ENCODE assay signal across 1 cellular context in the genomic region with DNA sequence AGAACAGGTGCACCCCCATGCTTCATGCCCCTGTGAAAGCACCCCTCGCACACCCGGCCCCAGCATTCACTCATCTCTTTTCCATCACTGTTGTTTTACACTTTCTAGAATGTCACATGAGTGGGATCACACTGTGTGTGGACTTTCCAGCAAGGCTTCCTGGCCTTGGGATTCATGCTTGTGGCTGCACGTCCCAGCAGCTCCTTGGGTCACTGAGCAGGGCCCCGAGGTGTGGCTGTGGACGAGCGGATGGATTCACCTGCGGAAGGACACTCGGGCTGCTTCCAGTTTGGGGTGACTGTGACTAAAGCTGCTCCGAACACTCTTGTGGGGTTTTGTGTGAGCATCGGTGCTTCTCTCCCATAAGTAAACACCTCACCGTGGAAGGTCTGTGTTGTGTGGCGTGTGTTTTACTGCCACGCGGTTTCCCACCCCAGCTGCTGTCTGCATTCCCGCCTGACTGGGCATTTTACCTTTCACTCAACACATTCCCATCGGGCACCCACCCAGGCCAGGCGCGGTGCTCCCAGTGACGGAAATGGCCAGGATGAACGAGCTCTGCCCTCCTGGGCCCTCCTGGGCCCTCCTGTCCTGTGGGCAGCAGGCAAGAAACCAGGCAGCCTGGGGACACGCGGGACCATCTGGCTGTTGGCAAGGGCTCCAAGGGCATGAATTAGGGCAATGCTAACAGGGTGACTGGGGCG.
TF ChIP-seq lines count a peak whose summit lies in the region.

No MANE protein-coding gene starts in this region.

TF ChIP-seq in HCT116, 20 proteins besides CTCF, POLR2A, EP300 and RAD21:
- no peak for TF ChIP-seq CBX3 (IDR thresholded peaks at IDR 0.05; ENCODE audit: low read depth)
- TF ChIP-seq YY1 (IDR thresholded peaks at IDR 0.05; ENCODE audit: extremely low read depth, insufficient replicate concordance, low read depth, low read length), result no peak
